1 cellular context compared by ENCODE assay signal in the genomic region with DNA sequence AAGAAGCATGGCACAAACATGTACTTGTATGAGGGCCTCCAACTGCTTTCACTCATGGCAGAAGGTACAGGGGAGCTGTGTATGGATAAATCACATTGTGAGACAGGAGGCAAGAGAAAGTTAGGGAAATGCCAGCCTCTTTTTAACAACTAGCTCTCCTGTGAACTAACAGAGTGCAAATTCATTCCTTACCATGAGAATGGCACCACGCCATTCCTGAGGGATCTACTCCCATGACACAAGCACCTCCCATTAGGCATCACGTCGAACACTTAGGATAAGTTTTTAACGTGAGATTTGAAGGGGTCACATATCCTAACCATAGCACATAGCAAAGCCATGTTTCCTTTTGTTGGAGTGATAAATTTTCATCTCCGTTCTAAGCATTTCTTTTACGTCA.
TF ChIP-seq lines count a peak whose summit lies in the region.

No MANE protein-coding gene starts in this region.

TF ChIP-seq in H1, 55 proteins besides CTCF, POLR2A, EP300 and RAD21:
- TF ChIP-seq SP4 (IDR thresholded peaks at IDR 0.05; ENCODE audit: low read length) (no peak), SP2 (IDR thresholded peaks at IDR 0.05; ENCODE audit: low read length) (no peak), KDM5A (IDR thresholded peaks at IDR 0.05; ENCODE audit: low read length) (no peak), BCL11A (IDR thresholded peaks at IDR 0.05; ENCODE audit: low read depth in 2 of 2, low read length in 2 of 2) (no peak), BRCA1 (IDR thresholded peaks at IDR 0.05; ENCODE audit: low read depth, low read length) (no peak), RXRA (IDR thresholded peaks at IDR 0.05; ENCODE audit: insufficient read depth, low read depth, low read length) (no peak)
TF ChIP-seq in H1: peak in this region for 0.
